Comparison of ENCODE assay signal across 1 cellular context in the genomic region with DNA sequence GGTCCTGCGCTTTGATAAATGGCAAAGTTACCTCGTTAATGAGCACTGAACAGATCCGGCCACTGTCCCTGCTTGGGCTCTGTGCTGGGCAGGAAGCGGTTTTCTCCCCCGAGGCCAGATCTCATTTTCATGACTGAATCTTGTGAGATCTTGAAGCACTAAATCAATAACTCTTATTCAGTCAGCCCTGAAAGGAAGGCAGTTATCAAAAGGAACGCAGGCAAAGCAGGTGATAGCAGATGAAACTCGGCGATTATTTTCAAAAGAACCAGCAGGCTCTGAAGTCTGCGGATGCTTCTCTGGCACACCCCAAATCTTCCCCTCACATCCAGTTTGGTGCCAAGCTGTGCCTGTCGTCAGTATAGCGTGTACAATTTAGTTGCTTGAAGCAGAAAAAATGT.
A peak's percentile ranks its signal among the peaks of the same experiment; 100 is the strongest.
TF ChIP-seq lines count a peak whose summit lies in the region.

No MANE protein-coding gene starts in this region.

TF ChIP-seq in PFSK-1, 5 proteins besides CTCF, POLR2A, EP300 and RAD21 (continued from another document):
- TF ChIP-seq, protein P1, sequence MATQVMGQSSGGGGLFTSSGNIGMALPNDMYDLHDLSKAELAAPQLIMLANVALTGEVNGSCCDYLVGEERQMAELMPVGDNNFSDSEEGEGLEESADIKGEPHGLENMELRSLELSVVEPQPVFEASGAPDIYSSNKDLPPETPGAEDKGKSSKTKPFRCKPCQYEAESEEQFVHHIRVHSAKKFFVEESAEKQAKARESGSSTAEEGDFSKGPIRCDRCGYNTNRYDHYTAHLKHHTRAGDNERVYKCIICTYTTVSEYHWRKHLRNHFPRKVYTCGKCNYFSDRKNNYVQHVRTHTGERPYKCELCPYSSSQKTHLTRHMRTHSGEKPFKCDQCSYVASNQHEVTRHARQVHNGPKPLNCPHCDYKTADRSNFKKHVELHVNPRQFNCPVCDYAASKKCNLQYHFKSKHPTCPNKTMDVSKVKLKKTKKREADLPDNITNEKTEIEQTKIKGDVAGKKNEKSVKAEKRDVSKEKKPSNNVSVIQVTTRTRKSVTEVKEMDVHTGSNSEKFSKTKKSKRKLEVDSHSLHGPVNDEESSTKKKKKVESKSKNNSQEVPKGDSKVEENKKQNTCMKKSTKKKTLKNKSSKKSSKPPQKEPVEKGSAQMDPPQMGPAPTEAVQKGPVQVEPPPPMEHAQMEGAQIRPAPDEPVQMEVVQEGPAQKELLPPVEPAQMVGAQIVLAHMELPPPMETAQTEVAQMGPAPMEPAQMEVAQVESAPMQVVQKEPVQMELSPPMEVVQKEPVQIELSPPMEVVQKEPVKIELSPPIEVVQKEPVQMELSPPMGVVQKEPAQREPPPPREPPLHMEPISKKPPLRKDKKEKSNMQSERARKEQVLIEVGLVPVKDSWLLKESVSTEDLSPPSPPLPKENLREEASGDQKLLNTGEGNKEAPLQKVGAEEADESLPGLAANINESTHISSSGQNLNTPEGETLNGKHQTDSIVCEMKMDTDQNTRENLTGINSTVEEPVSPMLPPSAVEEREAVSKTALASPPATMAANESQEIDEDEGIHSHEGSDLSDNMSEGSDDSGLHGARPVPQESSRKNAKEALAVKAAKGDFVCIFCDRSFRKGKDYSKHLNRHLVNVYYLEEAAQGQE (IDR thresholded peaks at IDR 0.05; ENCODE audit: insufficient read depth in 1 of 2, low read depth in 2 of 2, low read length in 2 of 2): 0 out of 4 replicates have a peak, but pooled peaks of 1 of the 2 experiments have one; percentile 27
- no peak for TF ChIP-seq POLR2AphosphoS5 (IDR thresholded peaks at IDR 0.05; ENCODE audit: low read depth, low read length)
- peak; percentile 9; the same call in 1 of the 2 replicates for TF ChIP-seq TAF1 (IDR thresholded peaks at IDR 0.05; ENCODE audit: borderline replicate concordance, insufficient read depth, low read length)
- no peak for TF ChIP-seq SIN3A (IDR thresholded peaks at IDR 0.05; ENCODE audit: borderline replicate concordance, insufficient read depth, low read length)
